9 cellular contexts compared by ENCODE assay signal in the genomic region with DNA sequence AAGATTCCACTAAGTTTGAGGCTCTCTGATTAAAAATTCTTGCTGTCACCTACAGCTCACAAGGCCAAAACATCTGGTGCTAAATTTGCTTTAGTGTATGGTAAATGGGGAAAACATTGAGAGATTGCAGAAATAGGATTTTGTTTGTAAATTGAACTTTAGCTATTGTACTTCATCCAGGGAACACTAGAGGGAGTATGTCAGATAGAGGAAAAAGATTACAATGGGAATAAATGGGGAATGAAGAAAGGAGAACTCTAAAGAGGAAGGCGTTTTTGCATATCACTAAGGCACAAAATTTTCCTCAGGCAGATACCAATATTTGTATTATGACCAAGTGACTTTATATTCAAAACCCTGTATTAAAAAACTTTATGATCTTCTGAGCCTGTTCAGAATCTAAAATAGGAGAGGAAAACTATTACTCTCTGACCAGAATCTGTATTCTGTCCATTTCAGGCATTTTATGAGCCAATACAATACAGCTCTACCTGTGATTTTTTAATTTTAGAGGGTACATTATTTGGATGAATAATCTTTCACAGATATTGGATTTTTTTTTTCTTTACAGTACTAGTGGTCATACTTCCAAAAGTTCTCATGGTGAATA. TPM values are rescaled to one million over a fixed set of nuclear protein-coding genes. Genes with fewer than 3 reads are reported as not detected.
DNase-seq lines count a peak whose midpoint lies in the region; ATAC-seq and TF ChIP-seq lines count a peak whose summit lies in the region.
"Had no signal": no experiment of that assay in that cellular context is flagged by ENCODE, and none has a peak within 500 bp of the region (broad histone marks: within the 10 kb centered on the region; RNA-seq: fewer than 3 reads in every experiment).

No MANE protein-coding gene starts in this region.

- H3K4me3 ChIP-seq in WI38 (ENCODE audit: low read depth, low read length) = no peak overlapping the region
- H3K4me3 ChIP-seq: SJSA1 had no signal

- H3K4me1 Mint-ChIP-seq in type B pancreatic cell (ENCODE audit: unreplicated experiment) = peaks cover 21% of the 10 kb centered on the region

- no peak overlapping the region for H3K4me3 Mint-ChIP-seq in type B pancreatic cell

- no peaks in the 10 kb centered on the region for H3K27me3 Mint-ChIP-seq in type B pancreatic cell

- ATAC-seq in HG03196 (IDR thresholded peaks at IDR 0.05; ENCODE audit: unreplicated experiment) (no peak), omental fat pad (ENCODE audit: low FRiP score) (no peak)

- peaks cover 4% of the 10 kb centered on the region for H3K36me3 Mint-ChIP-seq in type B pancreatic cell

- peak overlapping the region; percentile 4 for H3K27ac Mint-ChIP-seq in type B pancreatic cell

- DNase-seq in ELR (ENCODE audit: low read depth) (peak; percentile 69), M059J (ENCODE audit: low read depth) (peak; percentile 58), iPS-NIHi7 (ENCODE audit: extremely low spot score) (peak; percentile 46), type B pancreatic cell (ENCODE audit: extremely low spot score, unreplicated experiment) (no peak), omental fat pad (ENCODE audit: low spot score) (no peak)
- no peak for DNase-seq in stimulated activated CD4-positive, alpha-beta T cell treated with anti-CD3 and anti-CD28 coated beads, Interleukin-15, amount 100 ng/mL, for 24 hours

- TF ChIP-seq CTCF in WI38 (IDR thresholded peaks at IDR 0.05; ENCODE audit: low read depth, low read length) (peak; percentile 47; the same call in 1 of the 2 replicates), type B pancreatic cell (conservative IDR thresholded peaks at IDR 0.05) (peak; percentile 87), omental fat pad (IDR thresholded peaks at IDR 0.05) (peak in 1 of 3 donors; percentile 39)

- H3K9me3 Mint-ChIP-seq in type B pancreatic cell = peaks cover 5% of the 10 kb centered on the region

RNA-seq across cellular contexts. Expression of a gene that starts 52.3 kb away (rescaled TPM):
- 0.49 and 1.6 TPM in 2 replicates for total RNA-seq in M059J (2014; rRNA removed; shearing (Covaris generic))
- total RNA-seq in type B pancreatic cell (ENCODE audit: low replicate concordance) (3.2 and 7.8 TPM in 2 replicates), omental fat pad (not detected)
- total RNA-seq: SJSA1 had no signal

Comparison
In these comparisons a context has a peak if more than half of its experiments do, and no peak if none do; other contexts are left out.
1. DNase-seq: peak in ELR (single experiment), M059J (single experiment) and iPS-NIHi7 (single experiment); none in type B pancreatic cell (single experiment), stimulated activated CD4-positive, alpha-beta T cell treated with anti-CD3 and anti-CD28 coated beads, Interleukin-15, amount 100 ng/mL, for 24 hours (single experiment) and omental fat pad (single experiment).